In genomic region chr11:79430280-79430679, GRCh38 we compare ENCODE assay signal across 30 cellular contexts. TPM values are rescaled to one million over a fixed set of nuclear protein-coding genes. Genes with fewer than 3 reads are reported as not detected.
DNase-seq lines count a peak whose midpoint lies in the region; ATAC-seq and TF ChIP-seq lines count a peak whose summit lies in the region.
"Had no signal": no experiment of that assay in that cellular context is flagged by ENCODE, and none has a peak within 500 bp of the region (broad histone marks: within the 10 kb centered on the region; RNA-seq: fewer than 3 reads in every experiment).

No MANE protein-coding gene starts in this region.

- in situ Hi-C loops in IMR-90 (cut with MboI; ENCODE audit: low sequenced_read_pairs) = loop anchor here (10.0 kb wide), 1 partner anchor 335 kb away; no protein-coding TSS in a partner anchor

- H3K56ac ChIP-seq in IMR-90 (ENCODE audit: extremely low read depth, insufficient read depth, low read length) = no peak overlapping the region

- H3K4me1 Mint-ChIP-seq in endothelial cell (ENCODE audit: unreplicated experiment) = no peaks in the 10 kb centered on the region
- H3K4me1 Mint-ChIP-seq: CD14-positive monocyte had no signal

- no peaks in the 10 kb centered on the region for H3K27me3 ChIP-seq in GM06990 (replicated peaks; ENCODE audit: control insufficient read depth, insufficient read depth, low read length)
- H3K27me3 ChIP-seq in IMR-90 (ENCODE audit: control insufficient read depth, insufficient read depth, low read length) = no peaks in the 10 kb centered on the region
- no peaks in the 10 kb centered on the region for H3K27me3 ChIP-seq in ascending aorta
- H3K27me3 ChIP-seq in gastroesophageal sphincter = peaks cover 42% of the 10 kb centered on the region
- H3K27me3 ChIP-seq: SJSA1 had no signal

- BruUV-seq in IMR-90 (replicated peaks; lab: Mats Ljungman, UMichigan) = no TSS peak

- dilution Hi-C loops in IMR-90 (cut with HindIII; ENCODE audit: low sequenced_read_pairs, unreplicated experiment) = no loop called here

- H3K27ac Mint-ChIP-seq in endothelial cell (ENCODE audit: unreplicated experiment) = no peak overlapping the region
- H3K27ac Mint-ChIP-seq: activated CD4-positive, alpha-beta memory T cell treated with anti-CD3 and anti-CD28 coated beads for 36 hours; activated T-cell treated with anti-CD3 and anti-CD28 coated beads, Interleukin-2, amount 50 U/mL, for 72 hours; CD14-positive monocyte; natural killer cell treated with Interleukin-12 subunit alpha and Interleukin-12 subunit beta and Interleukin-15 and Interleukin-18, amount 100 ng/mL, for 72 hours; stimulated activated naive B cell treated with anti-CD40 and anti-IgM and Interleukin-4, amounts not matched to agents 10 μg/mL and 1 μg/mL and 100 μg/mL, for 72 hours had no signal

- no peak overlapping the region for H2BK120ac ChIP-seq in IMR-90 (ENCODE audit: low read depth, low read length)

- H4K8ac ChIP-seq in IMR-90 (ENCODE audit: low read depth in 2 of 2, low read length in 2 of 2) = no peak overlapping the region

- H4K91ac ChIP-seq in IMR-90 (ENCODE audit: insufficient read depth, low read depth, low read length) = no peak overlapping the region

- no peaks in the 10 kb centered on the region for H3K9me3 Mint-ChIP-seq in endothelial cell (ENCODE audit: unreplicated experiment)
- H3K9me3 Mint-ChIP-seq: activated CD4-positive, alpha-beta memory T cell treated with anti-CD3 and anti-CD28 coated beads for 36 hours had no signal

- H3K36me3 Mint-ChIP-seq in endothelial cell (ENCODE audit: low read depth, unreplicated experiment) = no peaks in the 10 kb centered on the region
- H3K36me3 Mint-ChIP-seq: activated CD4-positive, alpha-beta memory T cell treated with anti-CD3 and anti-CD28 coated beads for 36 hours; CD14-positive monocyte; natural killer cell treated with Interleukin-12 subunit alpha and Interleukin-12 subunit beta and Interleukin-15 and Interleukin-18, amount 100 ng/mL, for 72 hours; stimulated activated naive B cell treated with anti-CD40 and anti-IgM and Interleukin-4, amounts not matched to agents 10 μg/mL and 1 μg/mL and 100 μg/mL, for 72 hours had no signal

- H3K4ac ChIP-seq in IMR-90 (ENCODE audit: low read depth, low read length) = peak overlapping the region; percentile 20

- H3K4me3 ChIP-seq in GM06990 (replicated peaks; ENCODE audit: low read depth, low read length) (no peak overlapping the region), IMR-90 (ENCODE audit: insufficient read depth, low read depth, low read length) (no peak overlapping the region), ascending aorta (no peak overlapping the region), gastroesophageal sphincter (no peak overlapping the region)
- H3K4me3 ChIP-seq: mucosa of descending colon, SJSA1, upper lobe of right lung had no signal

- H3K4me3 Mint-ChIP-seq in endothelial cell (ENCODE audit: unreplicated experiment) = no peak overlapping the region
- H3K4me3 Mint-ChIP-seq: activated CD4-positive, alpha-beta memory T cell treated with anti-CD3 and anti-CD28 coated beads for 36 hours; activated T-cell treated with anti-CD3 and anti-CD28 coated beads, Interleukin-2, amount 50 U/mL, for 72 hours; CD14-positive monocyte; natural killer cell treated with Interleukin-12 subunit alpha and Interleukin-12 subunit beta and Interleukin-15 and Interleukin-18, amount 100 ng/mL, for 72 hours; stimulated activated naive B cell treated with anti-CD40 and anti-IgM and Interleukin-4, amounts not matched to agents 10 μg/mL and 1 μg/mL and 100 μg/mL, for 72 hours had no signal

- no peaks in the 10 kb centered on the region for H3K9me3 ChIP-seq in IMR-90 (ENCODE audit: control insufficient read depth, insufficient read depth, low read length)
- no peaks in the 10 kb centered on the region for H3K9me3 ChIP-seq in ascending aorta
- no peaks in the 10 kb centered on the region for H3K9me3 ChIP-seq in gastroesophageal sphincter
- H3K9me3 ChIP-seq: mucosa of descending colon, SJSA1, upper lobe of right lung had no signal

- CTCF ChIA-PET in IMR-90 (lab: Yijun Ruan, JAX) = no interaction called here

- TF ChIP-seq CTCF in GM06990 (IDR thresholded peaks at IDR 0.05; ENCODE audit: insufficient read depth, low read length, poor library complexity, severe bottlenecking) = peak; percentile 3
- no peak for TF ChIP-seq CTCF in IMR-90 (conservative IDR thresholded peaks at IDR 0.05; ENCODE audit: low read depth, low read length)
- TF ChIP-seq CTCF in ascending aorta (IDR thresholded peaks at IDR 0.05) = no peak
- no peak for TF ChIP-seq CTCF in gastroesophageal sphincter (IDR thresholded peaks at IDR 0.05)
- TF ChIP-seq CTCF in endothelial cell (IDR thresholded peaks at IDR 0.05; ENCODE audit: unreplicated experiment) = no peak

- intact Hi-C loops in IMR-90 (cut with micrococcal nuclease) (loop anchor here (10.0 kb wide), 1 partner anchor 325 kb away; no protein-coding TSS in a partner anchor), ascending aorta (cut with DNase I) (loop anchor here (10.0 kb wide), 1 partner anchor 255 kb away; no protein-coding TSS in a partner anchor)

- no peak for TF ChIP-seq EP300 in gastroesophageal sphincter (IDR thresholded peaks at IDR 0.05)

- peaks cover 10% of the 10 kb centered on the region for H3K9me1 ChIP-seq in IMR-90 (ENCODE audit: insufficient read depth, low read length)

- no peak for TF ChIP-seq RAD21 in IMR-90 (IDR thresholded peaks at IDR 0.05; ENCODE audit: low read length)

- H2AK5ac ChIP-seq in IMR-90 (ENCODE audit: low read depth, low read length) = peak overlapping the region; percentile 69; the same call in 1 of the 2 replicates

- H3K79me1 ChIP-seq in IMR-90 (ENCODE audit: low read depth in 1 of 2, low read length in 2 of 2) = peaks cover 6 to 67% of the 10 kb centered on the region in 2 experiments; a peak in 3 of 4 replicates

- H3K18ac ChIP-seq in IMR-90 (ENCODE audit: low read depth, low read length) = no peak overlapping the region

- no peak overlapping the region for H3K4me2 ChIP-seq in IMR-90 (ENCODE audit: low read depth, low read length)
- H3K4me2 ChIP-seq: KMS-11 had no signal

- peak overlapping the region; percentile 44; the same call in 1 of the 2 replicates for H3K14ac ChIP-seq in IMR-90 (replicated peaks; ENCODE audit: low read depth, low read length)

- no peak overlapping the region for H2AFZ ChIP-seq in IMR-90 (replicated peaks; ENCODE audit: low read length, poor library complexity)

- POLR2A ChIA-PET in IMR-90 (lab: Charles Lee; ENCODE audit: unreplicated experiment) = no interaction called here

- ATAC-seq in IMR-90 (ENCODE audit: low read depth) (no peak), gastroesophageal sphincter (no peak), HG03159 (IDR thresholded peaks at IDR 0.05; ENCODE audit: unreplicated experiment) (no peak), HG03045 (IDR thresholded peaks at IDR 0.05; ENCODE audit: unreplicated experiment) (no peak), GM21786 (IDR thresholded peaks at IDR 0.05; ENCODE audit: unreplicated experiment) (no peak)
- ATAC-seq: activated T-cell treated with anti-CD3 and anti-CD28 coated beads, Interleukin-2, amount 50 U/mL, for 72 hours; left colon; mucosa of descending colon; natural killer cell treated with Interleukin-12 subunit alpha and Interleukin-12 subunit beta and Interleukin-15 and Interleukin-18, amount 100 ng/mL, for 72 hours; stimulated activated naive B cell treated with anti-CD40 and anti-IgM and Interleukin-4, amounts not matched to agents 10 μg/mL and 1 μg/mL and 100 μg/mL, for 72 hours; upper lobe of right lung had no signal

- H3K23ac ChIP-seq in IMR-90 (ENCODE audit: low read depth, low read length) = no peak overlapping the region

- H4K20me1 ChIP-seq in IMR-90 (ENCODE audit: insufficient read depth, low read length) = no peaks in the 10 kb centered on the region

- no peaks in the 10 kb centered on the region for H3K36me3 ChIP-seq in GM06990 (ENCODE audit: control insufficient read depth, insufficient read depth, low read length)
- H3K36me3 ChIP-seq in IMR-90 (ENCODE audit: control insufficient read depth, insufficient read depth, low read length) = no peaks in the 10 kb centered on the region; the same call in 1 of the 2 replicates
- H3K36me3 ChIP-seq in ascending aorta = no peaks in the 10 kb centered on the region
- no peaks in the 10 kb centered on the region for H3K36me3 ChIP-seq in gastroesophageal sphincter
- H3K36me3 ChIP-seq: SJSA1, upper lobe of right lung had no signal

- DNase-seq in GM06990 (ENCODE audit: extremely low read depth, insufficient read length) = no peak
- no peak for DNase-seq in IMR-90
- no peak for DNase-seq in ascending aorta (ENCODE audit: low spot score in 2 of 2)
- no peak for DNase-seq in endothelial cell (ENCODE audit: low spot score)
- DNase-seq: activated CD4-positive, alpha-beta memory T cell treated with anti-CD3 and anti-CD28 coated beads for 36 hours; activated CD4-positive, CD25-positive, alpha-beta regulatory T cell treated with anti-CD3 and anti-CD28 coated beads, Interleukin-2, amount 50 U/mL, for 72 hours; activated T-cell treated with anti-CD3 and anti-CD28 coated beads, Interleukin-2, amount 50 U/mL, for 72 hours; central memory CD4-positive, alpha-beta T cell; cortex of kidney; hippocampal formation; left colon; mucosa of descending colon; NCI-H1417 treated with DMSO at 0.1 percent for 48 hours; NCI-H2029 treated with DMSO at 0.1 percent for 48 hours; NCI-H226; NCI-H748 treated with DMSO at 0.1 percent for 48 hours; RPMI8226; stimulated activated naive B cell treated with anti-CD40 and anti-IgM and Interleukin-4, amounts not matched to agents 10 μg/mL and 1 μg/mL and 100 μg/mL, for 72 hours; substantia nigra; T-helper 1 cell; upper lobe of right lung had no signal

- H2AK9ac ChIP-seq in IMR-90 (replicated peaks; ENCODE audit: low read depth, low read length, poor library complexity) = no peak overlapping the region

- H2BK20ac ChIP-seq in IMR-90 (ENCODE audit: low read depth, low read length) = no peak overlapping the region

- H3K4me1 ChIP-seq in IMR-90 (ENCODE audit: control insufficient read depth, insufficient read depth, low read length) = peaks cover 10% of the 10 kb centered on the region; the same call in 1 of the 2 replicates
- H3K4me1 ChIP-seq in ascending aorta = peaks cover 0 to 16% of the 10 kb centered on the region in 2 donors
- H3K4me1 ChIP-seq in gastroesophageal sphincter = peaks cover 5 to 25% (median 9%) of the 10 kb centered on the region in 3 donors
- H3K4me1 ChIP-seq: SJSA1, upper lobe of right lung had no signal

- no peak overlapping the region for H3K9ac ChIP-seq in IMR-90 (ENCODE audit: low read depth, low read length)
- H3K9ac ChIP-seq: KMS-11 had no signal

- no peaks in the 10 kb centered on the region for H3K27me3 Mint-ChIP-seq in endothelial cell (ENCODE audit: unreplicated experiment)

- H2BK15ac ChIP-seq in IMR-90 (ENCODE audit: low read depth, low read length) = 0 out of 3 replicates have a peak overlapping the region, but pooled peaks have one; percentile 28

- TF ChIP-seq POLR2A in IMR-90 (IDR thresholded peaks at IDR 0.05; ENCODE audit: low read depth, low read length) = no peak
- TF ChIP-seq POLR2A in gastroesophageal sphincter (IDR thresholded peaks at IDR 0.05) = no peak

- no peak overlapping the region for H3K27ac ChIP-seq in IMR-90 (ENCODE audit: insufficient read depth, low read length)
- peak overlapping the region; percentile 66 to 71 for H3K27ac ChIP-seq in ascending aorta
- peak overlapping the region in 3 of 4 donors; percentile 2 to 65 (median 34) for H3K27ac ChIP-seq in gastroesophageal sphincter
- H3K27ac ChIP-seq: KMS-11, SJSA1, upper lobe of right lung had no signal

- peak overlapping the region; percentile 12; the same call in 1 of the 2 replicates for H4K5ac ChIP-seq in IMR-90 (ENCODE audit: low read depth, low read length)

- H2BK5ac ChIP-seq in IMR-90 (ENCODE audit: low read depth, low read length, poor library complexity, severe bottlenecking) = no peak overlapping the region

RNA-seq across cellular contexts. Expression of gene TENM4, which starts 10.6 kb away (rescaled TPM):
- total RNA-seq in IMR-90 (2012; rRNA removed) (9.0 and 9.2 TPM in 2 replicates), ascending aorta (11.9 TPM), gastroesophageal sphincter (10 to 100 TPM in 2 of 4 donors, 1 to 10 TPM in 2; 5.5 to 12.3 (median 8.9) TPM), endothelial cell (ENCODE audit: unreplicated experiment) (1.8 TPM)
- 7.4 and 7.6 TPM in 2 replicates for polyA plus RNA-seq in IMR-90 (2012; rRNA removed)
- polyA plus RNA-seq in IMR-90 (2012; cell fraction: cytosol; rRNA removed) = 8.1 and 12.3 TPM in 2 replicates
- 6.6 and 12.5 TPM in 2 replicates for polyA plus RNA-seq in IMR-90 (2012; cell fraction: nucleus; rRNA removed; ENCODE audit: low replicate concordance)
- total RNA-seq: activated CD4-positive, alpha-beta memory T cell treated with anti-CD3 and anti-CD28 coated beads for 36 hours; lung microvascular endothelial cell; natural killer cell treated with Interleukin-12 subunit alpha and Interleukin-12 subunit beta and Interleukin-15 and Interleukin-18, amount 100 ng/mL, for 72 hours; SJSA1 had no signal
